ENCODE assay signal across 8 cellular contexts in the genomic region with DNA sequence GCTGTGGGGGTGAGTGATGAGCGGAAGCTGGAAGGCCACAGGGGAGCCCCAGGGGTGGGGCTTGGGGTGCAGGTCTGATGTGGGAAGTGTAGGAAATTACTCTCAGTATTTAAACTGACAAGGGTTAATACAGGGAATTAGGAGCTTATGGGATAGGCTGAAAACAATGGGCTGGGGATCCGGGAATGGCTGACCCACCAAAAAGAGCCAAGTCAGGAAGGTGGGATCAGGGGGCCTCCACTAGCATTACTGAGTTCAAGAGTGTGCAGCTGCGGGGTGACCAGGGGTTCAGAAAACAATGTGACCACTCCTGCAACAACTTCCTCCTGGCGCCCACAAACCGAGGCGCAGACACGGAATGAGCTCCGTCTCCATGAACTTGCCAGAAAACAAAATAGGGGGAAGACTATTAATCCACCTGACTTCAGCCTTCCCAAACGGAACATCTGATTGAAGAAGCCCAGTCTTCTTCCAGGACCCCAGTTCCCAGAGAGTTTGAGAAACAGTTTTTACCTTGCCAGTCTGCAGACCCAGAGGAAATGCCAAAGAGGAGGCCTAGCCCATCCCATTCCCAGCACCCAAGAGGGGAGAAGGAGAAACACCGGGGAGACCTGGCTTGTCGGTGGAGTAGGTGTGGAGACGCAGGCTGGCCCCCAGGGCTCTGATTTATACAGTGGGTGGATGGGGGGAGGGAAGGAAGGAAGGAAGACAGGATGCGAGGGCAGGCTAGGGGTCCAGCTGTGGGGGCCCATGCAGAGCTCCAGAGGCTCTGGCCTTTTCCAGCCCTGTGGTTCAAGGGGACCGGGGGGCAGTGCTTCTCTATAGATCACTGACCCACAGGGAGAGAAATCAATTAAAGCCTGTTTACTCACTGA. TPM values are rescaled to one million over a fixed set of nuclear protein-coding genes. Genes with fewer than 3 reads are reported as not detected.
A peak's percentile ranks its signal among the peaks of the same experiment; 100 is the strongest.
DNase-seq lines count a peak whose midpoint lies in the region; ATAC-seq and TF ChIP-seq lines count a peak whose summit lies in the region.

No MANE protein-coding gene starts in this region.

- peak overlapping the region; percentile 57 for H3K4me3 ChIP-seq in WERI-Rb-1 (ENCODE audit: low read depth, low read length)
- H3K4me3 ChIP-seq in mesenchymal stem cell (ENCODE audit: insufficient read depth in 1 of 2, low read depth in 1 of 2, low read length in 2 of 2) = peak overlapping the region in 1 of 2 experiments; percentile 90

- H3K4me2 ChIP-seq in mesenchymal stem cell (ENCODE audit: low read length, poor library complexity, severe bottlenecking) = peak overlapping the region; percentile 80

- peak overlapping the region; percentile 25 to 82 for H3K18ac ChIP-seq in mesenchymal stem cell (ENCODE audit: low read depth in 1 of 2, low read length in 2 of 2)

- H3K4ac ChIP-seq in mesenchymal stem cell (ENCODE audit: low read depth in 1 of 2, low read length in 2 of 2) = peak overlapping the region in 1 of 2 experiments; percentile 19

- no peak overlapping the region for H4K91ac ChIP-seq in mesenchymal stem cell (ENCODE audit: low read length)

- 45% methylated on average over 12 of the region's 14 CpGs for WGBS in mesenchymal stem cell

- H3K79me1 ChIP-seq in mesenchymal stem cell (replicated peaks; ENCODE audit: low read length, poor library complexity, severe bottlenecking) = peaks cover 46% of the 10 kb centered on the region

- H3K27me3 ChIP-seq in WERI-Rb-1 (ENCODE audit: insufficient read depth, low read depth, severe bottlenecking) = no peaks in the 10 kb centered on the region
- no peaks in the 10 kb centered on the region for H3K27me3 ChIP-seq in mesenchymal stem cell (ENCODE audit: control insufficient read depth in 1 of 2, insufficient read depth in 1 of 2, low read length in 2 of 2)

- H4K8ac ChIP-seq in mesenchymal stem cell (ENCODE audit: low read length) = peak overlapping the region; percentile 55

- H3K27ac ChIP-seq in WERI-Rb-1 = peak overlapping the region; percentile 82
- no peak overlapping the region for H3K27ac ChIP-seq in mesenchymal stem cell (ENCODE audit: low read length, poor library complexity, severe bottlenecking)

- no peak overlapping the region for H3K14ac ChIP-seq in mesenchymal stem cell (ENCODE audit: low read length in 2 of 2)

- peak; percentile 26 for ATAC-seq in GM21786 (IDR thresholded peaks at IDR 0.05; ENCODE audit: unreplicated experiment)
- ATAC-seq in HG03097 (IDR thresholded peaks at IDR 0.05; ENCODE audit: low FRiP score, unreplicated experiment) = no peak
- no peak for ATAC-seq in HG03095 (IDR thresholded peaks at IDR 0.05; ENCODE audit: unreplicated experiment)

- H3K9ac ChIP-seq in mesenchymal stem cell (ENCODE audit: low read length) = peak overlapping the region; percentile 90

- peak overlapping the region in 1 of 2 experiments; percentile 40 for H2BK12ac ChIP-seq in mesenchymal stem cell (ENCODE audit: low read length in 2 of 2)

- DNase-seq in CD1c-positive myeloid dendritic cell (ENCODE audit: extremely low spot score) (peak; percentile 69), WERI-Rb-1 (peak; percentile 30), mesenchymal stem cell (no peak), kidney tubule cell (ENCODE audit: low spot score) (no peak), NCI-H1092 (lab: John Stamatoyannopoulos, UW) (no peak)

- H2AFZ ChIP-seq in mesenchymal stem cell (ENCODE audit: low read depth, low read length) = no peak overlapping the region

- peak overlapping the region; percentile 36 for H2BK120ac ChIP-seq in mesenchymal stem cell (ENCODE audit: low read depth, low read length)

- H3K36me3 ChIP-seq in WERI-Rb-1 = no peaks in the 10 kb centered on the region; the same call in 1 of the 2 replicates
- H3K36me3 ChIP-seq in mesenchymal stem cell (ENCODE audit: control insufficient read depth in 1 of 2, insufficient read depth in 2 of 2, low read depth in 1 of 2, low read length in 2 of 2) = no peaks in the 10 kb centered on the region

- H3K4me1 ChIP-seq in mesenchymal stem cell (ENCODE audit: control insufficient read depth, insufficient read depth, low read depth, low read length) = peaks cover 13% of the 10 kb centered on the region

- peak overlapping the region; percentile 49 for H2BK15ac ChIP-seq in mesenchymal stem cell (ENCODE audit: low read depth, poor library complexity, severe bottlenecking)

- no peak overlapping the region for H2BK5ac ChIP-seq in mesenchymal stem cell (ENCODE audit: low read depth, low read length, poor library complexity, severe bottlenecking)

- H3K9me3 ChIP-seq in WERI-Rb-1 (ENCODE audit: severe bottlenecking) (no peaks in the 10 kb centered on the region), mesenchymal stem cell (ENCODE audit: control insufficient read depth, low read length) (no peaks in the 10 kb centered on the region)

- no peak for TF ChIP-seq CTCF in WERI-Rb-1 (IDR thresholded peaks at IDR 0.05; ENCODE audit: low read depth, low read length)

- H2AK5ac ChIP-seq in mesenchymal stem cell (ENCODE audit: low read length, severe bottlenecking) = no peak overlapping the region

- no peak overlapping the region for H3K23ac ChIP-seq in mesenchymal stem cell (ENCODE audit: low read length in 2 of 2)

RNA-seq across cellular contexts. Expression of a gene that starts 16.5 kb away (rescaled TPM):
- polyA plus RNA-seq in mesenchymal stem cell (2013, experiment 1 of 2) = 111 TPM
- 112 TPM for polyA plus RNA-seq in mesenchymal stem cell (2013, experiment 2 of 2)

Comparison
In these comparisons a context has a peak if more than half of its experiments do, and no peak if none do; other contexts are left out.
1. DNase-seq: peak in CD1c-positive myeloid dendritic cell (single experiment) and WERI-Rb-1 (single experiment); none in mesenchymal stem cell (single experiment), kidney tubule cell (single experiment) and NCI-H1092 (single experiment).